15 cellular contexts compared by ENCODE assay signal in genomic region chr15:29812384-29812694, GRCh38. TPM values are rescaled to one million over a fixed set of nuclear protein-coding genes. Genes with fewer than 3 reads are reported as not detected.
DNase-seq lines count a peak whose midpoint lies in the region; ATAC-seq, FAIRE-seq and TF ChIP-seq lines count a peak whose summit lies in the region.
"Had no signal": no experiment of that assay in that cellular context is flagged by ENCODE, and none has a peak within 500 bp of the region (broad histone marks: within the 10 kb centered on the region; RNA-seq: fewer than 3 reads in every experiment).

No MANE protein-coding gene starts in this region.

- DNase-seq in Calu3 (peak; percentile 6), NCI-H226 (peak; percentile 58), endothelial cell of umbilical vein (ENCODE audit: low read depth, low spot score) (peak; percentile 54), omental fat pad (ENCODE audit: low spot score) (no peak), NCI-H1105 (lab: John Stamatoyannopoulos, UW) (no peak), GOT3 (lab: John Stamatoyannopoulos, UW) (no peak)
- DNase-seq: amniotic stem cell; effector memory CD4-positive, alpha-beta T cell; naive thymus-derived CD4-positive, alpha-beta T cell; uterus had no signal

- BruUV-seq in Calu3 (replicated peaks; lab: Mats Ljungman, UMichigan) (no TSS peak), endothelial cell of umbilical vein (replicated peaks; lab: Mats Ljungman, UMichigan) (no TSS peak)

- ATAC-seq in omental fat pad (ENCODE audit: low FRiP score) (peak; percentile 62), GM21619 (IDR thresholded peaks at IDR 0.05; ENCODE audit: unreplicated experiment) (no peak), HG02970 (IDR thresholded peaks at IDR 0.05; ENCODE audit: low FRiP score, unreplicated experiment) (no peak)
- ATAC-seq: naive thymus-derived CD4-positive, alpha-beta T cell; Panc1 had no signal

- peaks cover 17% of the 10 kb centered on the region for H4K20me1 ChIP-seq in endothelial cell of umbilical vein (replicated peaks; ENCODE audit: control insufficient read depth, extremely low read depth, insufficient read depth, low read length)

- no peak for TF ChIP-seq POLR2A in endothelial cell of umbilical vein (IDR thresholded peaks at IDR 0.05; ENCODE audit: low read depth, low read length)

- H3K27ac ChIP-seq in endothelial cell of umbilical vein (ENCODE audit: insufficient read depth, low read depth, low read length) = no peak overlapping the region
- H3K27ac ChIP-seq: BLaER1 treated with 17β-estradiol and CSF1 and Interleukin-3, amounts not matched to agents 10 nM and 100 nM; uterus had no signal

- dilution Hi-C loops in endothelial cell of umbilical vein (cut with MboI; ENCODE audit: extremely low pct_ligation_motif_present, low sequenced_read_pairs) = no loop called here

- no peaks in the 10 kb centered on the region for H3K27me3 ChIP-seq in endothelial cell of umbilical vein (ENCODE audit: control insufficient read depth in 2 of 2, insufficient read depth in 2 of 2, low read length in 2 of 2)
- H3K27me3 ChIP-seq: uterus had no signal

- H3K4me1 ChIP-seq in endothelial cell of umbilical vein (ENCODE audit: control insufficient read depth, extremely low read depth, insufficient read depth, low read length) = peaks cover 18% of the 10 kb centered on the region
- H3K4me1 ChIP-seq: BLaER1 treated with 17β-estradiol and CSF1 and Interleukin-3, amounts not matched to agents 10 nM and 100 nM; uterus had no signal

- FAIRE-seq in endothelial cell of umbilical vein (lab: Jason Lieb, UNC) = peak; percentile 59
- FAIRE-seq: H1 had no signal

- H3K4me1 Mint-ChIP-seq in Calu3 (ENCODE audit: low read depth, unreplicated experiment) = peaks cover 9% of the 10 kb centered on the region
- H3K4me1 Mint-ChIP-seq: naive thymus-derived CD4-positive, alpha-beta T cell had no signal

- H3K4me2 ChIP-seq in endothelial cell of umbilical vein (ENCODE audit: insufficient read depth, low read length) = no peak overlapping the region
- H3K4me2 ChIP-seq: BLaER1 treated with 17β-estradiol and CSF1 and Interleukin-3, amounts not matched to agents 10 nM and 100 nM had no signal

- H2AFZ ChIP-seq in endothelial cell of umbilical vein (ENCODE audit: low read depth, low read length) = no peak overlapping the region

- H3K9me1 ChIP-seq in endothelial cell of umbilical vein (replicated peaks; ENCODE audit: control insufficient read depth, extremely low read depth, insufficient read depth, low read length) = no peaks in the 10 kb centered on the region

- no peaks in the 10 kb centered on the region for H3K36me3 Mint-ChIP-seq in Calu3 (ENCODE audit: insufficient read depth, unreplicated experiment)

- no peak overlapping the region for H3K4me3 Mint-ChIP-seq in Calu3 (ENCODE audit: low read depth, unreplicated experiment)
- H3K4me3 Mint-ChIP-seq: naive thymus-derived CD4-positive, alpha-beta T cell had no signal

- POLR2A ChIA-PET in endothelial cell of umbilical vein (lab: Charles Lee) = no interaction called here

- intact Hi-C loops in Calu3 (cut with micrococcal nuclease; ENCODE audit: unreplicated experiment) (loop anchor here (1.0 to 10.0 kb wide), 2 partner anchors 8 to 138 kb away; no protein-coding TSS in a partner anchor), endothelial cell of umbilical vein (cut with micrococcal nuclease) (no loop called here)

- H3K9me3 ChIP-seq in endothelial cell of umbilical vein (replicated peaks; ENCODE audit: control insufficient read depth, insufficient read depth, low read length) = no peaks in the 10 kb centered on the region
- H3K9me3 ChIP-seq: uterus had no signal

- H3K9me3 Mint-ChIP-seq in Calu3 (ENCODE audit: low read depth, unreplicated experiment) = no peaks in the 10 kb centered on the region

- no peak overlapping the region for H3K27ac Mint-ChIP-seq in Calu3 (ENCODE audit: unreplicated experiment)
- H3K27ac Mint-ChIP-seq: naive thymus-derived CD4-positive, alpha-beta T cell had no signal

- no peaks in the 10 kb centered on the region for H3K36me3 ChIP-seq in endothelial cell of umbilical vein (ENCODE audit: control insufficient read depth in 2 of 2, extremely low read depth in 1 of 2, insufficient read depth in 2 of 2, low read length in 2 of 2)
- H3K36me3 ChIP-seq: BLaER1 treated with 17β-estradiol and CSF1 and Interleukin-3, amounts not matched to agents 10 nM and 100 nM; uterus had no signal

- H3K4me3 ChIP-seq in endothelial cell of umbilical vein (replicated peaks in 1 of 3; ENCODE audit: insufficient read depth in 1 of 3, low read depth in 1 of 3, low read length in 3 of 3) = no peak overlapping the region
- H3K4me3 ChIP-seq: BLaER1 treated with 17β-estradiol and CSF1 and Interleukin-3, amounts not matched to agents 10 nM and 100 nM; uterus had no signal

- H3K27me3 Mint-ChIP-seq in Calu3 (ENCODE audit: unreplicated experiment) = no peaks in the 10 kb centered on the region

- CTCF ChIA-PET in Calu3 (lab: Charles Lee) = no interaction called here
- CTCF ChIA-PET in endothelial cell of umbilical vein (lab: Charles Lee) = interaction anchor here (1.1 to 1.7 kb wide), 4 partner anchors 9 to 114 kb away, joined by 3 to 4 read pairs (median 4); no protein-coding TSS in a partner anchor

- no peak overlapping the region for H3K9ac ChIP-seq in endothelial cell of umbilical vein (replicated peaks; ENCODE audit: extremely low read depth, insufficient read depth, low read length)
- H3K9ac ChIP-seq: BLaER1 treated with 17β-estradiol and CSF1 and Interleukin-3, amounts not matched to agents 10 nM and 100 nM had no signal

- peaks cover 99% of the 10 kb centered on the region for H3K79me2 ChIP-seq in endothelial cell of umbilical vein (ENCODE audit: control insufficient read depth, insufficient read depth, low read length)

- no peak for TF ChIP-seq CTCF in Calu3 (IDR thresholded peaks at IDR 0.05; ENCODE audit: unreplicated experiment)
- no peak for TF ChIP-seq CTCF in endothelial cell of umbilical vein (IDR thresholded peaks at IDR 0.05; ENCODE audit: extremely low read depth in 1 of 2, insufficient read depth in 1 of 2, low read depth in 1 of 2, low read length in 2 of 2)
- TF ChIP-seq CTCF in omental fat pad (IDR thresholded peaks at IDR 0.05) = no peak

TF ChIP-seq in endothelial cell of umbilical vein, 7 proteins besides CTCF, POLR2A, EP300 and RAD21:
- TF ChIP-seq FOS (IDR thresholded peaks at IDR 0.05; ENCODE audit: borderline replicate concordance, insufficient read depth, low read length) = no peak
- TF ChIP-seq POLR2AphosphoS5 (IDR thresholded peaks at IDR 0.05; ENCODE audit: insufficient read depth, low read depth, low read length) = no peak
- no peak for TF ChIP-seq MAX (IDR thresholded peaks at IDR 0.05; ENCODE audit: insufficient read depth, insufficient read length)
TF ChIP-seq in endothelial cell of umbilical vein: peak in this region for 0.

RNA-seq across cellular contexts. Expression of gene TJP1, which starts 9.9 kb away (rescaled TPM):
- total RNA-seq in Calu3 (2022) = 37.4 and 44.3 TPM in 2 replicates
- 128 and 133 TPM in 2 replicates for total RNA-seq in endothelial cell of umbilical vein
- polyA plus RNA-seq in endothelial cell of umbilical vein = 43.8 and 45.6 TPM in 2 replicates
- polyA plus RNA-seq in endothelial cell of umbilical vein (2011; cell fraction: cytosol; rRNA removed) = 46.5 and 50.7 TPM in 2 replicates
- 107 and 123 TPM in 2 replicates for polyA plus RNA-seq in endothelial cell of umbilical vein (2011; cell fraction: nucleus; rRNA removed)
- polyA plus RNA-seq in endothelial cell of umbilical vein (2012) = 47.6 and 61.8 TPM in 2 replicates
- 118 and 121 TPM in 2 replicates for polyA minus RNA-seq in endothelial cell of umbilical vein
- 22.8 TPM for polyA minus RNA-seq in endothelial cell of umbilical vein (2011; cell fraction: cytosol; rRNA and poly(A)+ RNA removed)
- polyA minus RNA-seq in endothelial cell of umbilical vein (2011; cell fraction: nucleus; rRNA and poly(A)+ RNA removed) = 164 and 213 TPM in 2 replicates
- total RNA-seq in omental fat pad = 100 to 1,000 TPM in 1 of 4 donors, 10 to 100 TPM in 3; 88.0 to 165 (median 93.9) TPM
- total RNA-seq: naive thymus-derived CD4-positive, alpha-beta T cell had no signal
- polyA plus RNA-seq: naive thymus-derived CD4-positive, alpha-beta T cell had no signal

Comparison
In these comparisons a context has a peak if more than half of its experiments do, and no peak if none do; other contexts are left out.
1. DNase-seq: peak in Calu3 (single experiment), NCI-H226 (single experiment) and endothelial cell of umbilical vein (single experiment); none in omental fat pad (single experiment), NCI-H1105 (single experiment) and GOT3 (single experiment).